Comparison of ENCODE assay signal across 7 cellular contexts in the genomic region with DNA sequence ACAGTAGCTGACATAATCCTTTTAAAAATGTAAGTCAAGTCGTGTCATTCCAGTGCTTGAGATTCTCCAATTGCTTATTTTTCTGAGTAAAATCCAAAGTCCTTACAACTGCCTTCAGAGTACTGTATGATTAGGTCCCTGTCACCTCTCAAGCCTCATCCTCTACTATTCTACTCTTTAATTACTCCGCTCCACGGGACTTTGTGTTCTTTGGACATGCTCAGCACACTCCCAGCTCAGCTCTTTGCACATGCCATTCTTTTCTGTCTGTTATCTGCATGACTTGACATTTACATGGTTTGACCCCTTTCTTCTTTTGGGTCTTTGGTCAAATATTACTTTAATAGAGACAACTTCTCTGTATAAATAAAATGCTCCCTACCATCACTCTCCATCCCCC. TPM values are rescaled to one million over a fixed set of nuclear protein-coding genes. Genes with fewer than 3 reads are reported as not detected.
"Had no signal": no experiment of that assay in that cellular context is flagged by ENCODE, and none has a peak within 500 bp of the region (broad histone marks: within the 10 kb centered on the region; RNA-seq: fewer than 3 reads in every experiment).

No MANE protein-coding gene starts in this region.

- DNase-seq: H9, HCEC 1CT had no signal

- H3K4me2 ChIP-seq: GM23338 had no signal

- FAIRE-seq: H1, H54, HTR-8/SVneo had no signal

- H3K4me3 ChIP-seq: GM23338 had no signal

- H2AFZ ChIP-seq: GM23338 had no signal

- ATAC-seq: GM23338 had no signal

RNA-seq across cellular contexts. Expression of a gene that starts 15.1 kb away (rescaled TPM):
- polyA plus RNA-seq: IgD-negative memory B cell had no signal

RNA-seq across cellular contexts. Expression of a gene that starts 39.9 kb away (rescaled TPM):
- polyA plus RNA-seq: IgD-negative memory B cell had no signal
